16 cellular contexts compared by ENCODE assay signal in the genomic region with DNA sequence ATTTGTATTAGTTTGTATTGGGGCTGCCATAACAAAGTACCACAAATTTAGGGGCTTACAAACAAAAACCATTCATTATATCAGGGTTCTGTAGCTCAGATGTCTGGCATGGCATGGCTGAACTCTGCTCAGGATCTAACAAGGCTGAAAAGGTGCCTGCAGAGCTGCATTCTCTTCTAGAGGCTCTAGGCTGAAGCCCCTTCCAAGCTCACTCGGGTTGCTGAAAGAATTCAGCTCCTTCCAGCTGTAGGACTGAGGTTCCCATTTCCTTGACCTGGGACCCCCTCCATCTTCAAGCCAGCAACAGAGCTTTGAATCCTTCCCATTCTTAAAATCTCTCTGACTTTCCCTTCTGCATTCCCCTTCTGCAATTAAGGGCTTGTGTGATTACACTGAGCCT.
DNase-seq lines count a peak whose midpoint lies in the region; ATAC-seq and TF ChIP-seq lines count a peak whose summit lies in the region.
"Had no signal": no experiment of that assay in that cellular context is flagged by ENCODE, and none has a peak within 500 bp of the region (broad histone marks: within the 10 kb centered on the region; RNA-seq: fewer than 3 reads in every experiment).

No MANE protein-coding gene starts in this region.

- no peaks in the 10 kb centered on the region for H3F3A ChIP-seq in PC-9 (ENCODE audit: insufficient read depth, low read depth)

- no peaks in the 10 kb centered on the region for H3K79me1 ChIP-seq in IMR-90 (ENCODE audit: low read depth in 1 of 2, low read length in 2 of 2)
- H3K79me1 ChIP-seq in mesenchymal stem cell (replicated peaks; ENCODE audit: low read length, poor library complexity, severe bottlenecking): no peaks in the 10 kb centered on the region

- POLR2A ChIA-PET in IMR-90 (lab: Charles Lee; ENCODE audit: unreplicated experiment) (no interaction called here), PC-9 (lab: Charles Lee; ENCODE audit: unreplicated experiment) (no interaction called here)

- no peak for ATAC-seq in IMR-90 (ENCODE audit: low read depth)
- ATAC-seq: HCT116 had no signal

- H3K14ac ChIP-seq in IMR-90 (replicated peaks; ENCODE audit: low read depth, low read length) (no peak overlapping the region), mesenchymal stem cell (ENCODE audit: low read length in 2 of 2) (no peak overlapping the region)

- H2BK5ac ChIP-seq in IMR-90 (ENCODE audit: low read depth, low read length, poor library complexity, severe bottlenecking) (no peak overlapping the region), mesenchymal stem cell (ENCODE audit: low read depth, low read length, poor library complexity, severe bottlenecking) (no peak overlapping the region)

- CTCF ChIA-PET in IMR-90 (lab: Yijun Ruan, JAX) (no interaction called here), PC-9 (lab: Charles Lee) (no interaction called here)

- H3K27ac ChIP-seq in IMR-90 (ENCODE audit: insufficient read depth, low read length) (no peak overlapping the region), cingulate gyrus (ENCODE audit: low read depth, low read length) (peak overlapping the region; percentile 8), mesenchymal stem cell (ENCODE audit: low read length, poor library complexity, severe bottlenecking) (no peak overlapping the region), PC-9 (no peak overlapping the region)
- H3K27ac ChIP-seq: BLaER1, HL-60 had no signal

- H3K4me1 ChIP-seq in IMR-90 (ENCODE audit: control insufficient read depth, insufficient read depth, low read length): no peaks in the 10 kb centered on the region
- peaks cover 3% of the 10 kb centered on the region for H3K4me1 ChIP-seq in mesenchymal stem cell (ENCODE audit: control insufficient read depth, insufficient read depth, low read depth, low read length)
- peaks cover 7% of the 10 kb centered on the region for H3K4me1 ChIP-seq in PC-9 (replicated peaks; ENCODE audit: insufficient read depth)
- H3K4me1 ChIP-seq: BLaER1 had no signal

- H3K9me1 ChIP-seq in IMR-90 (ENCODE audit: insufficient read depth, low read length): peaks cover 3% of the 10 kb centered on the region

- H3K4me2 ChIP-seq in IMR-90 (ENCODE audit: low read depth, low read length) (no peak overlapping the region), mesenchymal stem cell (ENCODE audit: low read length, poor library complexity, severe bottlenecking) (no peak overlapping the region), PC-9 (no peak overlapping the region)
- H3K4me2 ChIP-seq: BLaER1 had no signal

- WGBS in IMR-90 (ENCODE audit: extremely low coverage in 2 of 2, insufficient read length in 1 of 2), 2 experiments: no CpG with 5 or more reads among the region's 1 CpG
- 94% methylated on average over 1 of the region's 1 CpG for WGBS in mesenchymal stem cell

- H2AK9ac ChIP-seq in IMR-90 (replicated peaks; ENCODE audit: low read depth, low read length, poor library complexity): peak overlapping the region; percentile 75

- H3K4ac ChIP-seq in IMR-90 (ENCODE audit: low read depth, low read length): no peak overlapping the region
- no peak overlapping the region for H3K4ac ChIP-seq in mesenchymal stem cell (ENCODE audit: low read depth in 1 of 2, low read length in 2 of 2)

- H4K8ac ChIP-seq in IMR-90 (ENCODE audit: low read depth in 2 of 2, low read length in 2 of 2): no peak overlapping the region
- no peak overlapping the region for H4K8ac ChIP-seq in mesenchymal stem cell (ENCODE audit: low read length)

- no peaks in the 10 kb centered on the region for H3K9me3 ChIP-seq in IMR-90 (ENCODE audit: control insufficient read depth, insufficient read depth, low read length)
- H3K9me3 ChIP-seq in mesenchymal stem cell (ENCODE audit: control insufficient read depth, low read length): no peaks in the 10 kb centered on the region
- H3K9me3 ChIP-seq in PC-9 (ENCODE audit: insufficient read depth, low read depth): no peaks in the 10 kb centered on the region
- H3K9me3 ChIP-seq: BLaER1 had no signal

- H2BK12ac ChIP-seq in mesenchymal stem cell (ENCODE audit: low read length in 2 of 2): no peak overlapping the region

- no peak overlapping the region for H3K4me3 ChIP-seq in IMR-90 (ENCODE audit: insufficient read depth, low read depth, low read length)
- no peak overlapping the region for H3K4me3 ChIP-seq in mesenchymal stem cell (ENCODE audit: insufficient read depth in 1 of 2, low read depth in 1 of 2, low read length in 2 of 2)
- H3K4me3 ChIP-seq in PC-9: no peak overlapping the region
- H3K4me3 ChIP-seq: BLaER1 had no signal

- no peak overlapping the region for H3K56ac ChIP-seq in IMR-90 (ENCODE audit: extremely low read depth, insufficient read depth, low read length)

- H3K9me2 ChIP-seq in PC-9 (ENCODE audit: insufficient read depth): no peaks in the 10 kb centered on the region

- H4K20me1 ChIP-seq in IMR-90 (ENCODE audit: insufficient read depth, low read length) (no peaks in the 10 kb centered on the region), PC-9 (ENCODE audit: insufficient read depth) (no peaks in the 10 kb centered on the region)
- H4K20me1 ChIP-seq: BLaER1 had no signal

- no peak overlapping the region for H2BK20ac ChIP-seq in IMR-90 (ENCODE audit: low read depth, low read length)

- H3K79me2 ChIP-seq in PC-9 (ENCODE audit: low read depth): no peaks in the 10 kb centered on the region

- H3K36me3 ChIP-seq in IMR-90 (ENCODE audit: control insufficient read depth, insufficient read depth, low read length) (no peaks in the 10 kb centered on the region), mesenchymal stem cell (ENCODE audit: control insufficient read depth in 1 of 2, insufficient read depth in 2 of 2, low read depth in 1 of 2, low read length in 2 of 2) (no peaks in the 10 kb centered on the region), PC-9 (ENCODE audit: low read depth) (no peaks in the 10 kb centered on the region)
- H3K36me3 ChIP-seq: BLaER1 had no signal

- in situ Hi-C loops in IMR-90 (cut with MboI; ENCODE audit: low sequenced_read_pairs): no loop called here

- TF ChIP-seq POLR2A in IMR-90 (IDR thresholded peaks at IDR 0.05; ENCODE audit: low read depth, low read length): no peak

- H4K91ac ChIP-seq in IMR-90 (ENCODE audit: insufficient read depth, low read depth, low read length): no peak overlapping the region
- H4K91ac ChIP-seq in mesenchymal stem cell (ENCODE audit: low read length): no peak overlapping the region

- H2AFZ ChIP-seq in IMR-90 (replicated peaks; ENCODE audit: low read length, poor library complexity) (no peak overlapping the region), mesenchymal stem cell (ENCODE audit: low read depth, low read length) (no peak overlapping the region), PC-9 (no peak overlapping the region)

- BruUV-seq in IMR-90 (replicated peaks; lab: Mats Ljungman, UMichigan) (no TSS peak), PC-9 (replicated peaks; lab: Mats Ljungman, UMichigan) (no TSS peak)

- TF ChIP-seq CTCF in IMR-90 (conservative IDR thresholded peaks at IDR 0.05; ENCODE audit: low read depth, low read length): no peak
- TF ChIP-seq CTCF in PC-9 (conservative IDR thresholded peaks at IDR 0.05): no peak

- no peak overlapping the region for H2BK15ac ChIP-seq in IMR-90 (ENCODE audit: low read depth, low read length)
- peak overlapping the region; percentile 28 for H2BK15ac ChIP-seq in mesenchymal stem cell (ENCODE audit: low read depth, poor library complexity, severe bottlenecking)

- DNase-seq in IMR-90 (no peak), mesenchymal stem cell (no peak), A172 (ENCODE audit: low spot score) (no peak), PC-9 (no peak), NCI-H2081 treated with DMSO at 0.1 percent for 48 hours (lab: John Stamatoyannopoulos, UW) (no peak)
- DNase-seq: ACHN; CD4-positive, alpha-beta memory T cell; DMS79 treated with DMSO at 0.1 percent for 48 hours; GF-D8; GOT3; H7; HFFc6 had no signal

- H3K23ac ChIP-seq in IMR-90 (ENCODE audit: low read depth, low read length) (no peak overlapping the region), mesenchymal stem cell (ENCODE audit: low read length in 2 of 2) (no peak overlapping the region)

- TF ChIP-seq RAD21 in IMR-90 (IDR thresholded peaks at IDR 0.05; ENCODE audit: low read length): no peak

- H3K18ac ChIP-seq in IMR-90 (ENCODE audit: low read depth, low read length) (no peak overlapping the region), mesenchymal stem cell (ENCODE audit: low read depth in 1 of 2, low read length in 2 of 2) (no peak overlapping the region)

- no peaks in the 10 kb centered on the region for H3K27me3 ChIP-seq in IMR-90 (ENCODE audit: control insufficient read depth, insufficient read depth, low read length)
- no peaks in the 10 kb centered on the region for H3K27me3 ChIP-seq in mesenchymal stem cell (ENCODE audit: control insufficient read depth in 1 of 2, insufficient read depth in 1 of 2, low read length in 2 of 2)
- no peaks in the 10 kb centered on the region for H3K27me3 ChIP-seq in PC-9 (ENCODE audit: insufficient read depth, low read depth)
- H3K27me3 ChIP-seq: BLaER1 had no signal

- H2BK120ac ChIP-seq in IMR-90 (ENCODE audit: low read depth, low read length) (no peak overlapping the region), mesenchymal stem cell (ENCODE audit: low read depth, low read length) (no peak overlapping the region)

- intact Hi-C loops in IMR-90 (cut with micrococcal nuclease) (no loop called here), PC-9 (cut with micrococcal nuclease; ENCODE audit: unreplicated experiment) (no loop called here)

- H2AK5ac ChIP-seq in IMR-90 (ENCODE audit: low read depth, low read length): no peak overlapping the region
- H2AK5ac ChIP-seq in mesenchymal stem cell (ENCODE audit: low read length, severe bottlenecking): peak overlapping the region; percentile 67

- no peak overlapping the region for H4K5ac ChIP-seq in IMR-90 (ENCODE audit: low read depth, low read length)

- dilution Hi-C loops in IMR-90 (cut with HindIII; ENCODE audit: low sequenced_read_pairs, unreplicated experiment): no loop called here

- H3K9ac ChIP-seq in IMR-90 (ENCODE audit: low read depth, low read length): no peak overlapping the region
- H3K9ac ChIP-seq in mesenchymal stem cell (ENCODE audit: low read length): no peak overlapping the region
- H3K9ac ChIP-seq: BLaER1 had no signal

TF ChIP-seq in IMR-90, 13 proteins besides CTCF, POLR2A, EP300 and RAD21 (continues in another document):
- TF ChIP-seq RFX5 (IDR thresholded peaks at IDR 0.05; ENCODE audit: low read depth, low read length) (no peak), MAFK (IDR thresholded peaks at IDR 0.05; ENCODE audit: low read depth, low read length) (no peak), FOS (IDR thresholded peaks at IDR 0.05; ENCODE audit: low read depth, low read length) (no peak), MXI1 (IDR thresholded peaks at IDR 0.05; ENCODE audit: borderline replicate concordance, low read depth, low read length) (no peak), CEBPB (IDR thresholded peaks at IDR 0.05; ENCODE audit: low read depth, low read length) (no peak)
- TF ChIP-seq, protein P1, sequence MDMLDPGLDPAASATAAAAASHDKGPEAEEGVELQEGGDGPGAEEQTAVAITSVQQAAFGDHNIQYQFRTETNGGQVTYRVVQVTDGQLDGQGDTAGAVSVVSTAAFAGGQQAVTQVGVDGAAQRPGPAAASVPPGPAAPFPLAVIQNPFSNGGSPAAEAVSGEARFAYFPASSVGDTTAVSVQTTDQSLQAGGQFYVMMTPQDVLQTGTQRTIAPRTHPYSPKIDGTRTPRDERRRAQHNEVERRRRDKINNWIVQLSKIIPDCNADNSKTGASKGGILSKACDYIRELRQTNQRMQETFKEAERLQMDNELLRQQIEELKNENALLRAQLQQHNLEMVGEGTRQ (IDR thresholded peaks at IDR 0.05; ENCODE audit: low read depth, low read length): no peak
